ENCODE assay signal across 8 cellular contexts in the genomic region with DNA sequence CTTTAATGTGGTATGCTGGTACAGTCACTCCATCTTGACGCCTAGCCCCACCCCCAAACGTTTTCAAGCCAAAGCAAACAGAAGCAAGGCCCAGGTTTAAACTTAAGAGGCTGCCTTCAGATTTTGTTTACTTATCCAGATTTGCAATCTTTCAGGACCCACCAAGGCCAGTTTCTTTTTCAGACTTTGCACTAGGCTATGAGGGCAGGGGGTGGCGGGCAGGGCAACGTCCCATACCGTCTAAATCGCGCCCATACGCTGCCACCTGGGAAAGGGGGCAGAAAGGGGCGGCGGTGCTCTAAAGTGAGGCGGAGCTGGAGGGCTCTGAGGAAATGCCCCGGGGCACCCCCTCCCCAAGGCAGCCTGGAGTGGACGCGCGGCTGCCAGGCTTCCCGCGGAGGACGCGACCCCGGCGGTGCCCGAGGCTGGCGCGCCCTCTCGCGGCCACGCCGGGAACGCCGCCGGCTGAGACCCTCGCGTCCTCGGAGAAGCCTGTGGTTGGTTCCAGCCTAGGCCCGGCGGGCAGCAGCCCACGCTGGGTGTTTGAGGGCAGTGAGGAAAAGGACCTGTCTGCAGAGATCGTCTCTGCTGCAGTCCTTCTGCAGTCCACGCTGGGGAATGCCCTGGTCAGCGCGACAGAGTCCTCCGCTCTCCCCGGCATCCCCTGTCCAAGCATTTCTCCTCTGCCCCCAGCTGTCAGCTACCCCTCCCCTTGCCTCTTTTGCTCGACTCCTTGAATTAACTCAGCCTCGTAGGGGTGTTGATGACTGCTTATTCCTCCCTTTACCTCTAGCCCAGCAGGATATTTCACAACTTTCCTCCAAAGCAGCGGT.
DNase-seq lines count a peak whose midpoint lies in the region; ATAC-seq and TF ChIP-seq lines count a peak whose summit lies in the region.

No MANE protein-coding gene starts in this region.

- in situ Hi-C loops in mammary epithelial cell (cut with MboI; ENCODE audit: low sequenced_read_pairs in 2 of 2) = loop anchor here (5.0 to 10.0 kb wide), 2 partner anchors 340 to 488 kb away; no protein-coding TSS in a partner anchor

- peak; percentile 96 for TF ChIP-seq CTCF in LNCAP (IDR thresholded peaks at IDR 0.05)
- peak; percentile 82 to 83 for TF ChIP-seq CTCF in mammary epithelial cell (conservative IDR thresholded peaks at IDR 0.05 in 1 of 2, IDR thresholded peaks at IDR 0.05 in 1 of 2; ENCODE audit: extremely low read depth in 1 of 2, insufficient read depth in 1 of 2, low read depth in 1 of 2, low read length in 2 of 2)

- H3K4me3 ChIP-seq in mammary epithelial cell (replicated peaks in 1 of 3; ENCODE audit: insufficient read depth in 1 of 3, low read depth in 2 of 3, low read length in 3 of 3) = peak overlapping the region in 2 of 3 experiments; percentile 26 to 27

- no peaks in the 10 kb centered on the region for H3K36me3 ChIP-seq in mammary epithelial cell (ENCODE audit: insufficient read depth, low read length)

- peak overlapping the region; percentile 64 for H2AFZ ChIP-seq in mammary epithelial cell (ENCODE audit: low read depth, low read length)

- no peaks in the 10 kb centered on the region for H3K27me3 ChIP-seq in mammary epithelial cell (ENCODE audit: insufficient read depth, low read length)

- H3K4me1 ChIP-seq in mammary epithelial cell (ENCODE audit: insufficient read depth, low read length) = peaks cover 7% of the 10 kb centered on the region

- intact Hi-C loops in mammary epithelial cell (cut with micrococcal nuclease) = loop anchor here (1.0 to 5.0 kb wide), 4 partner anchors 75 to 484 kb away; no protein-coding TSS in a partner anchor

- no peak overlapping the region for H3K9ac ChIP-seq in mammary epithelial cell (ENCODE audit: insufficient read depth, low read length)

- no peak for ATAC-seq in GM21515 (IDR thresholded peaks at IDR 0.05; ENCODE audit: unreplicated experiment)

- peak; percentile 21 for DNase-seq in GDM1 (lab: John Stamatoyannopoulos, UW)
- peak; percentile 63 for DNase-seq in UCSD-AML1 (lab: John Stamatoyannopoulos, UW; ENCODE audit: unreplicated experiment)
- peak; percentile 22 for DNase-seq in mammary epithelial cell
- DNase-seq in kidney tubule cell (ENCODE audit: low spot score) = peak; percentile 39
- DNase-seq in stimulated activated CD4-positive, alpha-beta T cell treated with anti-CD3 and anti-CD28 coated beads, Interleukin-2, amount 100 ng/mL, for 48 hours = peak; percentile 54 to 65
- no peak for DNase-seq in KG1 (lab: John Stamatoyannopoulos, UW)

- 60% methylated on average over 7 of the region's 46 CpGs for WGBS in mammary epithelial cell (ENCODE audit: low coverage, missing lambda C conversion rate)

- dilution Hi-C loops in mammary epithelial cell (cut with HindIII; ENCODE audit: low sequenced_read_pairs) = no loop called here

- H3K79me2 ChIP-seq in mammary epithelial cell (ENCODE audit: insufficient read depth, low read length) = no peaks in the 10 kb centered on the region

- H3K4me2 ChIP-seq in mammary epithelial cell (ENCODE audit: insufficient read depth, low read depth, low read length) = peak overlapping the region; percentile 83

- H3K9me3 ChIP-seq in mammary epithelial cell (replicated peaks; ENCODE audit: insufficient read depth, low read length) = no peaks in the 10 kb centered on the region

- H3K27ac ChIP-seq in mammary epithelial cell (ENCODE audit: insufficient read depth, low read depth, low read length) = no peak overlapping the region

- CTCF ChIA-PET in mammary epithelial cell (lab: Charles Lee; ENCODE audit: low non-redundant PET) = no interaction called here

- H4K20me1 ChIP-seq in mammary epithelial cell (ENCODE audit: insufficient read depth, low read length) = no peaks in the 10 kb centered on the region

- no TSS peak for BruUV-seq in mammary epithelial cell (replicated peaks; lab: Mats Ljungman, UMichigan)
